26 cellular contexts compared by ENCODE assay signal in genomic region chr5:72565519-72566289, GRCh38. TPM values are rescaled to one million over a fixed set of nuclear protein-coding genes. Genes with fewer than 3 reads are reported as not detected.
DNase-seq lines count a peak whose midpoint lies in the region; ATAC-seq, FAIRE-seq and TF ChIP-seq lines count a peak whose summit lies in the region.
"Had no signal": no experiment of that assay in that cellular context is flagged by ENCODE, and none has a peak within 500 bp of the region (broad histone marks: within the 10 kb centered on the region; RNA-seq: fewer than 3 reads in every experiment).

No MANE protein-coding gene starts in this region.

- no peak overlapping the region for H2AK9ac ChIP-seq in IMR-90 (replicated peaks; ENCODE audit: low read depth, low read length, poor library complexity)

- no peak overlapping the region for H2BK120ac ChIP-seq in IMR-90 (ENCODE audit: low read depth, low read length)
- H2BK120ac ChIP-seq in trophoblast cell (ENCODE audit: insufficient read depth, low read length, poor library complexity): peak overlapping the region; percentile 87

- WGBS in HepG2 (ENCODE audit: low lambda C conversion rate): 27% methylated on average over 8 of the region's 8 CpGs
- 60% methylated on average over 6 of the region's 8 CpGs for WGBS in right lobe of liver (ENCODE audit: insufficient coverage, low coverage, low lambda C conversion rate, missing lambda C conversion rate)
- WGBS in IMR-90 (ENCODE audit: extremely low coverage in 2 of 2, insufficient read length in 1 of 2), 2 experiments: 100% methylated on average over 1 of the region's 8 CpGs; no CpG with 5 or more reads in 1 of the 2 experiments
- no CpG with 5 or more reads among the region's 8 CpGs for WGBS in trophoblast cell (ENCODE audit: extremely low coverage, insufficient coverage, insufficient read length)

- no peak overlapping the region for H3K4ac ChIP-seq in IMR-90 (ENCODE audit: low read depth, low read length)
- H3K4ac ChIP-seq in trophoblast cell (ENCODE audit: low read depth, low read length): no peak overlapping the region

- H2AFZ ChIP-seq in HepG2 (ENCODE audit: low read length) (no peak overlapping the region), IMR-90 (replicated peaks; ENCODE audit: low read length, poor library complexity) (no peak overlapping the region), trophoblast cell (ENCODE audit: insufficient read depth, low read length, poor library complexity) (no peak overlapping the region)

- ATAC-seq in HepG2 (no peak), right lobe of liver (no peak), IMR-90 (ENCODE audit: low read depth) (no peak), sciatic nerve (no peak)
- ATAC-seq: CD8-positive, alpha-beta T cell had no signal

- peak overlapping the region; percentile 52 for H2BK12ac ChIP-seq in trophoblast cell (ENCODE audit: low read length)

- H3K27me3 ChIP-seq in HepG2 (ENCODE audit: control insufficient read depth in 1 of 2, insufficient read depth in 2 of 2, low read length in 2 of 2): peaks cover 2 to 6% of the 10 kb centered on the region in 2 experiments; a peak in 2 of 5 replicates
- H3K27me3 ChIP-seq in right lobe of liver: no peaks in the 10 kb centered on the region
- no peaks in the 10 kb centered on the region; the same call in 1 of the 2 replicates for H3K27me3 ChIP-seq in IMR-90 (ENCODE audit: control insufficient read depth, insufficient read depth, low read length)
- H3K27me3 ChIP-seq in bronchial epithelial cell (ENCODE audit: control insufficient read depth, insufficient read depth, low read length): no peaks in the 10 kb centered on the region
- H3K27me3 ChIP-seq in trophoblast cell (ENCODE audit: insufficient read depth, low read length): no peaks in the 10 kb centered on the region
- no peaks in the 10 kb centered on the region; the same call in 1 of the 2 replicates for H3K27me3 ChIP-seq in HAP-1 (ENCODE audit: low read depth)
- H3K27me3 ChIP-seq: BLaER1 treated with 17β-estradiol and CSF1 and Interleukin-3, amounts not matched to agents 10 nM and 100 nM had no signal

- no peak overlapping the region for H3K4me2 ChIP-seq in HepG2 (ENCODE audit: low read depth, low read length)
- no peak overlapping the region for H3K4me2 ChIP-seq in IMR-90 (ENCODE audit: low read depth, low read length)
- no peak overlapping the region for H3K4me2 ChIP-seq in trophoblast cell (ENCODE audit: low read length)
- H3K4me2 ChIP-seq: BLaER1 treated with 17β-estradiol and CSF1 and Interleukin-3, amounts not matched to agents 10 nM and 100 nM had no signal

- H3K27ac ChIP-seq in HepG2 (ENCODE audit: extremely low read length, insufficient read depth, low read length) (no peak overlapping the region), right lobe of liver (no peak overlapping the region), IMR-90 (ENCODE audit: insufficient read depth, low read length) (no peak overlapping the region), trophoblast cell (ENCODE audit: low read depth, low read length) (no peak overlapping the region)
- H3K27ac ChIP-seq: 22Rv1; BLaER1 treated with 17β-estradiol and CSF1 and Interleukin-3, amounts not matched to agents 10 nM and 100 nM; C4-2B had no signal

- no peaks in the 10 kb centered on the region for H4K20me1 ChIP-seq in HepG2 (ENCODE audit: insufficient read depth, low read length)
- H4K20me1 ChIP-seq in IMR-90 (ENCODE audit: insufficient read depth, low read length): no peaks in the 10 kb centered on the region
- H4K20me1 ChIP-seq: BLaER1 treated with 17β-estradiol and CSF1 and Interleukin-3, amounts not matched to agents 10 nM and 100 nM had no signal

- TF ChIP-seq RAD21 in HepG2 (CRISPR knock-in tag; IDR thresholded peaks at IDR 0.05) (no peak), IMR-90 (IDR thresholded peaks at IDR 0.05; ENCODE audit: low read length) (no peak)

- no peak overlapping the region for H3K56ac ChIP-seq in IMR-90 (ENCODE audit: extremely low read depth, insufficient read depth, low read length)

- dilution Hi-C loops in IMR-90 (cut with HindIII; ENCODE audit: low sequenced_read_pairs, unreplicated experiment): no loop called here

- no peaks in the 10 kb centered on the region for H3K9me1 ChIP-seq in IMR-90 (ENCODE audit: insufficient read depth, low read length)

- no peak overlapping the region for H2AK5ac ChIP-seq in IMR-90 (ENCODE audit: low read depth, low read length)
- H2AK5ac ChIP-seq in trophoblast cell (ENCODE audit: low read length): no peak overlapping the region

- POLR2A ChIA-PET in HepG2 (lab: Yijun Ruan, JAX) (no interaction called here), IMR-90 (lab: Charles Lee; ENCODE audit: unreplicated experiment) (no interaction called here)

- H3K79me2 ChIP-seq in HepG2 (ENCODE audit: insufficient read depth, low read length): no peaks in the 10 kb centered on the region
- H3K79me2 ChIP-seq in trophoblast cell (ENCODE audit: control insufficient read depth, insufficient read depth, low read length, poor library complexity): no peaks in the 10 kb centered on the region

- CTCF ChIA-PET in HepG2 (lab: Yijun Ruan, JAX; ENCODE audit: low intra/inter-chr PET ratio, low total read pairs) (no interaction called here), IMR-90 (lab: Yijun Ruan, JAX) (no interaction called here)

- in situ Hi-C loops in HepG2 (cut with HindIII; ENCODE audit: extremely low pct_ligation_motif_present, low pct_unique_long_range_greater_than_20kb) (no loop called here), IMR-90 (cut with MboI; ENCODE audit: low sequenced_read_pairs) (no loop called here), HAP-1 (cut with MboI; ENCODE audit: low sequenced_read_pairs) (no loop called here), ACHN (cut with HindIII; ENCODE audit: low pct_ligation_motif_present, low pct_unique_long_range_greater_than_20kb, low sequenced_read_pairs) (no loop called here)

- DNase-seq in HepG2 (ENCODE audit: low spot score): no peak
- no peak for DNase-seq in right lobe of liver
- no peak for DNase-seq in IMR-90
- no peak for DNase-seq in bronchial epithelial cell (ENCODE audit: low read depth)
- DNase-seq in trophoblast cell: no peak
- DNase-seq in HAP-1 (ENCODE audit: low spot score in 2 of 2): no peak
- no peak for DNase-seq in sciatic nerve (ENCODE audit: low spot score)
- DNase-seq in ACHN: no peak
- DNase-seq: AML-193; Caco-2; Calu3; CD4-positive, alpha-beta T cell; CD8-positive, alpha-beta T cell; DMS79 treated with DMSO at 0.1 percent for 48 hours; GF-D8 had no signal

- H3K4me3 ChIP-seq in HepG2 (replicated peaks in 1 of 3; ENCODE audit: insufficient read depth in 1 of 3, low read depth in 2 of 3, low read length in 3 of 3) (no peak overlapping the region), right lobe of liver (no peak overlapping the region), IMR-90 (ENCODE audit: insufficient read depth, low read depth, low read length) (no peak overlapping the region), bronchial epithelial cell (ENCODE audit: low read depth, low read length) (no peak overlapping the region), trophoblast cell (ENCODE audit: low read depth, low read length) (no peak overlapping the region), HAP-1 (no peak overlapping the region)
- H3K4me3 ChIP-seq: BLaER1 treated with 17β-estradiol and CSF1 and Interleukin-3, amounts not matched to agents 10 nM and 100 nM had no signal

- H4K8ac ChIP-seq in IMR-90 (ENCODE audit: low read depth in 2 of 2, low read length in 2 of 2) (no peak overlapping the region), trophoblast cell (ENCODE audit: low read depth, low read length) (peak overlapping the region; percentile 20)

- H2BK5ac ChIP-seq in IMR-90 (ENCODE audit: low read depth, low read length, poor library complexity, severe bottlenecking) (no peak overlapping the region), trophoblast cell (ENCODE audit: low read depth, low read length, poor library complexity) (peak overlapping the region; percentile 42)

- no peaks in the 10 kb centered on the region for H3K4me1 ChIP-seq in HepG2 (ENCODE audit: insufficient read depth, low read length)
- no peaks in the 10 kb centered on the region for H3K4me1 ChIP-seq in right lobe of liver
- H3K4me1 ChIP-seq in IMR-90 (ENCODE audit: control insufficient read depth, insufficient read depth, low read length): no peaks in the 10 kb centered on the region
- H3K4me1 ChIP-seq in trophoblast cell (ENCODE audit: control insufficient read depth in 1 of 2, insufficient read depth in 2 of 2, low read length in 2 of 2): no peaks in the 10 kb centered on the region
- no peaks in the 10 kb centered on the region for H3K4me1 ChIP-seq in HAP-1
- H3K4me1 ChIP-seq: Caco-2 had no signal

- H2BK20ac ChIP-seq in IMR-90 (ENCODE audit: low read depth, low read length): no peak overlapping the region

- H4K5ac ChIP-seq in IMR-90 (ENCODE audit: low read depth, low read length): no peak overlapping the region

- TF ChIP-seq POLR2A in HepG2 (IDR thresholded peaks at IDR 0.05; ENCODE audit: insufficient read depth in 1 of 2, low read depth in 2 of 2, low read length in 2 of 2) (no peak), right lobe of liver (IDR thresholded peaks at IDR 0.05) (no peak), IMR-90 (IDR thresholded peaks at IDR 0.05; ENCODE audit: low read depth, low read length) (no peak)

- H3K9ac ChIP-seq in HepG2 (ENCODE audit: insufficient read depth, low read depth, low read length) (no peak overlapping the region), IMR-90 (ENCODE audit: low read depth, low read length) (no peak overlapping the region), trophoblast cell (ENCODE audit: low read length) (no peak overlapping the region)
- H3K9ac ChIP-seq: BLaER1 treated with 17β-estradiol and CSF1 and Interleukin-3, amounts not matched to agents 10 nM and 100 nM had no signal

- FAIRE-seq in HepG2 (lab: Jason Lieb, UNC): no peak
- FAIRE-seq in bronchial epithelial cell (lab: Jason Lieb, UNC): peak; percentile 28
- FAIRE-seq: D721Med, G401.6, GM12891, GM19239 had no signal

- H3K18ac ChIP-seq in IMR-90 (ENCODE audit: low read depth, low read length) (no peak overlapping the region), trophoblast cell (ENCODE audit: low read length) (no peak overlapping the region)

- H3K23ac ChIP-seq in IMR-90 (ENCODE audit: low read depth, low read length) (no peak overlapping the region), trophoblast cell (ENCODE audit: low read length) (no peak overlapping the region)

- H4K91ac ChIP-seq in IMR-90 (ENCODE audit: insufficient read depth, low read depth, low read length): no peak overlapping the region
- peak overlapping the region; percentile 75 for H4K91ac ChIP-seq in trophoblast cell (ENCODE audit: low read depth, low read length)

- H3K79me1 ChIP-seq in IMR-90 (ENCODE audit: low read depth in 1 of 2, low read length in 2 of 2) (no peaks in the 10 kb centered on the region), trophoblast cell (ENCODE audit: low read length) (peaks cover 5% of the 10 kb centered on the region)

- intact Hi-C loops in HepG2 (cut with micrococcal nuclease; ENCODE audit: unreplicated experiment) (no loop called here), right lobe of liver (cut with DNase I) (no loop called here), IMR-90 (cut with micrococcal nuclease) (no loop called here), sciatic nerve (cut with DNase I) (no loop called here)

- no peak overlapping the region for H3K14ac ChIP-seq in IMR-90 (replicated peaks; ENCODE audit: low read depth, low read length)
- peak overlapping the region; percentile 36 for H3K14ac ChIP-seq in trophoblast cell (ENCODE audit: low read length)

- H3K9me3 ChIP-seq in HepG2 (ENCODE audit: low read length) (no peaks in the 10 kb centered on the region), right lobe of liver (no peaks in the 10 kb centered on the region), IMR-90 (ENCODE audit: control insufficient read depth, insufficient read depth, low read length) (0 out of 2 replicates have a peak, but pooled peaks cover 2% of the 10 kb centered on the region), trophoblast cell (ENCODE audit: insufficient read depth, low read depth, low read length) (no peaks in the 10 kb centered on the region), HAP-1 (no peaks in the 10 kb centered on the region)
- H3K9me3 ChIP-seq: Caco-2 had no signal

- H2BK15ac ChIP-seq in IMR-90 (ENCODE audit: low read depth, low read length): no peak overlapping the region

- BruUV-seq in HepG2 (replicated peaks; lab: Mats Ljungman, UMichigan) (no TSS peak), IMR-90 (replicated peaks; lab: Mats Ljungman, UMichigan) (no TSS peak)

- no peak overlapping the region for H4K12ac ChIP-seq in trophoblast cell (ENCODE audit: low read depth, low read length)

- H3K36me3 ChIP-seq in HepG2 (replicated peaks in 1 of 2; ENCODE audit: control insufficient read depth in 1 of 2, insufficient read depth in 2 of 2, low read length in 2 of 2) (no peaks in the 10 kb centered on the region), right lobe of liver (no peaks in the 10 kb centered on the region), IMR-90 (ENCODE audit: control insufficient read depth, insufficient read depth, low read length) (no peaks in the 10 kb centered on the region), bronchial epithelial cell (ENCODE audit: control insufficient read depth, insufficient read depth, low read length) (no peaks in the 10 kb centered on the region), trophoblast cell (ENCODE audit: control insufficient read depth in 1 of 2, insufficient read depth in 2 of 2, low read length in 2 of 2) (no peaks in the 10 kb centered on the region), HAP-1 (replicated peaks) (no peaks in the 10 kb centered on the region)
- H3K36me3 ChIP-seq: BLaER1 treated with 17β-estradiol and CSF1 and Interleukin-3, amounts not matched to agents 10 nM and 100 nM had no signal

- TF ChIP-seq CTCF in HepG2 (CRISPR knock-in tag; IDR thresholded peaks at IDR 0.05): no peak
- no peak for TF ChIP-seq CTCF in right lobe of liver (IDR thresholded peaks at IDR 0.05)
- no peak for TF ChIP-seq CTCF in IMR-90 (conservative IDR thresholded peaks at IDR 0.05; ENCODE audit: low read depth, low read length)
- no peak for TF ChIP-seq CTCF in bronchial epithelial cell (IDR thresholded peaks at IDR 0.05; ENCODE audit: insufficient read depth, low read length, severe bottlenecking)

- TF ChIP-seq EP300 in HepG2 (IDR thresholded peaks at IDR 0.05; ENCODE audit: low read depth in 2 of 2, low read length in 2 of 2) (no peak), HepG2 (CRISPR knock-in tag; IDR thresholded peaks at IDR 0.05; ENCODE audit: borderline replicate concordance) (no peak)

RNA-seq across cellular contexts. Expression of gene ZNF366, which starts 58.5 kb away (rescaled TPM):
- total RNA-seq in HepG2 (2016; rRNA removed; fragmentation: Illumina TruSeq; extraction: Trizol) (not detected in 2 replicates), right lobe of liver (1 to 10 TPM in 3 of 6 experiments, under 1 TPM in 3; 0.77 to 2.3 (median 1.2) TPM), IMR-90 (2012; rRNA removed) (not detected in 2 replicates), bronchial epithelial cell (not detected in 2 replicates), sciatic nerve (8.0 TPM)
- not detected in 2 replicates for total RNA-seq in HepG2 (2016; cell fraction: cytosol; rRNA removed; fragmentation: Illumina TruSeq; extraction: Trizol; ENCODE audit: low read depth)
- not detected in 2 replicates for total RNA-seq in HepG2 (2016; cell fraction: insoluble cytoplasmic fraction; rRNA removed; fragmentation: Illumina TruSeq; extraction: Trizol)
- total RNA-seq in HepG2 (2016; cell fraction: membrane; rRNA removed; fragmentation: Illumina TruSeq; extraction: Trizol): not detected in 2 replicates
- total RNA-seq in HepG2 (2016; cell fraction: nucleus; rRNA removed; fragmentation: Illumina TruSeq; extraction: Trizol): not detected in 2 replicates
- polyA plus RNA-seq in HepG2 (2011; rRNA removed) (not detected in 2 replicates), IMR-90 (2012; rRNA removed) (not detected in 2 replicates)
- polyA plus RNA-seq in HepG2 (2011; cell fraction: cytosol; rRNA removed): not detected in 2 replicates
- not detected in 2 replicates for polyA plus RNA-seq in HepG2 (2011; cell fraction: nucleus; rRNA removed)
- polyA plus RNA-seq in HepG2 (2012): not detected in 2 replicates
- polyA plus RNA-seq in HepG2 (2016; cell fraction: cytosol; fragmentation: Illumina TruSeq; extraction: Trizol; ENCODE audit: low read depth): not detected in 2 replicates
- not detected in 2 replicates for polyA plus RNA-seq in HepG2 (2016; cell fraction: insoluble cytoplasmic fraction; fragmentation: Illumina TruSeq; extraction: Trizol; ENCODE audit: low read depth)
- not detected in 2 replicates for polyA plus RNA-seq in HepG2 (2016; cell fraction: membrane; fragmentation: Illumina TruSeq; extraction: Trizol; ENCODE audit: low read depth)
- polyA plus RNA-seq in HepG2 (2016; cell fraction: nucleus; fragmentation: Illumina TruSeq; extraction: Trizol; ENCODE audit: insufficient read depth, low read depth): not detected in 2 replicates
- polyA minus RNA-seq in HepG2 (2011; rRNA and poly(A)+ RNA removed; ENCODE audit: low replicate concordance): not detected in 2 replicates
- not detected in 2 replicates for polyA minus RNA-seq in HepG2 (2011; cell fraction: cytosol; rRNA and poly(A)+ RNA removed)
- polyA minus RNA-seq in HepG2 (2011; cell fraction: nucleus; rRNA and poly(A)+ RNA removed): not detected in 2 replicates
- polyA plus RNA-seq in IMR-90 (2012; cell fraction: cytosol; rRNA removed): not detected in 2 replicates
- not detected in 2 replicates for polyA plus RNA-seq in IMR-90 (2012; cell fraction: nucleus; rRNA removed; ENCODE audit: low replicate concordance)
- polyA plus RNA-seq in trophoblast cell (2013): 0.53 and 0.68 TPM in 2 replicates
- total RNA-seq: A172; A673; B cell; Caco-2; Calu3; CD8-positive, alpha-beta T cell had no signal
- polyA plus RNA-seq: BJ had no signal
